In genomic region chr6:57029213-57029612, GRCh38 we compare ENCODE assay signal across 24 cellular contexts.
"Had no signal": no experiment of that assay in that cellular context is flagged by ENCODE, and none has a peak within 500 bp of the region (broad histone marks: within the 10 kb centered on the region; RNA-seq: fewer than 3 reads in every experiment).

No MANE protein-coding gene starts in this region.

- H3K27me3 Mint-ChIP-seq: brain had no signal

- ATAC-seq: activated CD8-positive, alpha-beta T cell treated with anti-CD3 and anti-CD28 coated beads, Interleukin-2, amount 10 ng/mL, durations not matched to agents 7 days and 5 days; activated T-cell treated with anti-CD3 and anti-CD28 coated beads, Interleukin-2, amount 50 U/mL, for 4 hours; gastrocnemius medialis; natural killer cell; stimulated activated naive CD8-positive, alpha-beta T cell treated with anti-CD3 and anti-CD28 coated beads, Interleukin-15, Interleukin-2, amounts not matched to agents 100 U/mL and 50 U/mL, for 24 hours had no signal

- H3K4me3 ChIP-seq: colonic mucosa, gastrocnemius medialis, tibial artery had no signal

- H3K4me1 Mint-ChIP-seq: activated CD4-positive, alpha-beta T cell treated with anti-CD3 and anti-CD28 coated beads, Interleukin-2, amount 10 ng/mL, durations not matched to agents 24 days and 14 days; brain; central memory CD8-positive, alpha-beta T cell; natural killer cell had no signal

- H3K27ac Mint-ChIP-seq: activated CD4-positive, alpha-beta T cell treated with anti-CD3 and anti-CD28 coated beads, Interleukin-2, amount 10 ng/mL, durations not matched to agents 24 days and 14 days; activated CD8-positive, alpha-beta T cell treated with anti-CD3 and anti-CD28 coated beads, Interleukin-2, amount 10 ng/mL, durations not matched to agents 7 days and 5 days; activated naive CD4-positive, alpha-beta T cell treated with anti-CD3 and anti-CD28 coated beads for 36 hours; brain; natural killer cell had no signal

- DNase-seq: activated CD4-positive, alpha-beta T cell treated with anti-CD3 and anti-CD28 coated beads, Interleukin-2, amount 10 ng/mL, durations not matched to agents 24 days and 14 days; activated CD4-positive, CD25-positive, alpha-beta regulatory T cell; activated CD8-positive, alpha-beta T cell treated with anti-CD3 and anti-CD28 coated beads, Interleukin-2, amount 10 ng/mL, durations not matched to agents 7 days and 5 days; activated naive CD4-positive, alpha-beta T cell treated with anti-CD3 and anti-CD28 coated beads for 36 hours; activated T-cell treated with anti-CD3 and anti-CD28 coated beads, Interleukin-2, amount 50 U/mL, for 4 hours; anterior cingulate cortex; colonic mucosa; erythroblast; gastrocnemius medialis; head of caudate nucleus; mesenchymal stem cell; natural killer cell; nucleus accumbens; posterior cingulate gyrus; retina; stimulated activated CD4-positive, alpha-beta T cell treated with anti-CD3 and anti-CD28 coated beads, Interleukin-12 subunit alpha, Interleukin-12 subunit beta, amount 100 ng/mL, for 4 hours; stimulated activated CD4-positive, alpha-beta T cell treated with anti-CD3 and anti-CD28 coated beads, Interleukin-1b, Interleukin-23, amount 100 ng/mL, for 48 hours; stimulated activated naive CD8-positive, alpha-beta T cell treated with anti-CD3 and anti-CD28 coated beads, Interleukin-15, Interleukin-2, amounts not matched to agents 100 U/mL and 50 U/mL, for 24 hours; substantia nigra; T-helper 1 cell; T-helper 9 cell; tibial artery had no signal

- H3K4me3 Mint-ChIP-seq: activated CD4-positive, alpha-beta T cell treated with anti-CD3 and anti-CD28 coated beads, Interleukin-2, amount 10 ng/mL, durations not matched to agents 24 days and 14 days; activated CD8-positive, alpha-beta T cell treated with anti-CD3 and anti-CD28 coated beads, Interleukin-2, amount 10 ng/mL, durations not matched to agents 7 days and 5 days; activated naive CD4-positive, alpha-beta T cell treated with anti-CD3 and anti-CD28 coated beads for 36 hours; activated T-cell treated with anti-CD3 and anti-CD28 coated beads, Interleukin-2, amount 50 U/mL, for 4 hours; brain; central memory CD8-positive, alpha-beta T cell; natural killer cell had no signal
